3 cellular contexts compared by ENCODE assay signal in genomic region chr7:151477867-151478266, GRCh38.
A peak's percentile ranks its signal among the peaks of the same experiment; 100 is the strongest.
TF ChIP-seq lines count a peak whose summit lies in the region.

No MANE protein-coding gene starts in this region.

TF ChIP-seq in A549, 52 proteins besides CTCF, POLR2A, EP300 and RAD21 (continued from another document):
- TF ChIP-seq KDM5A (IDR thresholded peaks at IDR 0.05), result no peak
- no peak for TF ChIP-seq CBX8 (IDR thresholded peaks at IDR 0.05)
- TF ChIP-seq MAZ (IDR thresholded peaks at IDR 0.05; ENCODE audit: borderline replicate concordance, low read depth, low read length), result no peak
- peak; percentile 80 to 84; a peak in 3 of 4 replicates for TF ChIP-seq CEBPB (IDR thresholded peaks at IDR 0.05)
- no peak for TF ChIP-seq ZSCAN20 (CRISPR knock-in tag; IDR thresholded peaks at IDR 0.05)
- TF ChIP-seq, protein P1, sequence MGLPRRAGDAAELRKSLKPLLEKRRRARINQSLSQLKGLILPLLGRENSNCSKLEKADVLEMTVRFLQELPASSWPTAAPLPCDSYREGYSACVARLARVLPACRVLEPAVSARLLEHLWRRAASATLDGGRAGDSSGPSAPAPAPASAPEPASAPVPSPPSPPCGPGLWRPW (IDR thresholded peaks at IDR 0.05), result no peak
TF ChIP-seq in A549: peak in this region for 1.

TF ChIP-seq in GM23338, 12 proteins besides CTCF, POLR2A, EP300 and RAD21 (continued from another document):
- no peak for TF ChIP-seq ZNF462 (CRISPR knock-in tag; IDR thresholded peaks at IDR 0.05)

TF ChIP-seq in WTC11, 78 proteins besides CTCF, POLR2A, EP300 and RAD21:
- no peak for TF ChIP-seq AFF4 (CRISPR knock-in tag; IDR thresholded peaks at IDR 0.05; ENCODE audit: borderline replicate concordance)
TF ChIP-seq in WTC11: peak in this region for 0.
